ENCODE assay signal across 16 cellular contexts in the genomic region with DNA sequence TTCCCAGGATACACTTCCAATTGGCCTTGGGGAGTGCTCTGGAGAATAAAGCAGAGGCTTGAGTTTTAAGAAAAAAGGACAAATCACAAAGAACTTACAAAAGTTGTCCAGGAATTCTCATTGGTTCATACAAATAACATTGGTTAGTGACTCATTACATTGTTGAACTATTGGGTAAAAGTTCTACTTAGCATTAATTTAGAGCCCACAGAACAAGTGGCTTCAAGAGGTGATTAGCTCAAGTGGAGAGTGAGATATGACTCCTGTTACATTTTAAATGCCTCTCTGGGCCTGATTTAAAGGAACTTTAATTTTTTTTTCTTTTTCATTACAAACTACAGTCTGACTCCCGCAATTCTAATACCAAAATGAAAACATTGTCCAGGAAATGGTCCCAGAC.
"Had no signal": no experiment of that assay in that cellular context is flagged by ENCODE, and none has a peak within 500 bp of the region (broad histone marks: within the 10 kb centered on the region; RNA-seq: fewer than 3 reads in every experiment).

No MANE protein-coding gene starts in this region.

- H3K9me3 ChIP-seq: left ventricle myocardium inferior, thoracic aorta had no signal

- FAIRE-seq: frontal cortex had no signal

- H3K36me3 ChIP-seq: left ventricle myocardium inferior, thoracic aorta had no signal

- H3K4me3 ChIP-seq: coronary artery, left ventricle myocardium inferior, thoracic aorta had no signal

- ATAC-seq: natural killer cell treated with Interleukin-12 subunit alpha and Interleukin-12 subunit beta and Interleukin-15 and Interleukin-18, amount 100 ng/mL, for 72 hours had no signal

- DNase-seq: activated CD4-positive, alpha-beta memory T cell treated with anti-CD3 and anti-CD28 coated beads for 36 hours; activated CD4-positive, alpha-beta T cell treated with anti-CD3 and anti-CD28 coated beads for 48 hours; activated naive CD4-positive, alpha-beta T cell treated with anti-CD3 and anti-CD28 coated beads for 36 hours; activated naive CD8-positive, alpha-beta T cell treated with anti-CD3 and anti-CD28 coated beads, Interleukin-2, amount 10 ng/mL, durations not matched to agents 7 days and 5 days; activated T-cell treated with anti-CD3 and anti-CD28 coated beads, Interleukin-2, amount 50 U/mL, for 48 hours; amniotic stem cell; cerebellar nuclear complex; hippocampal formation; kidney glomerular epithelial cell; left ventricle myocardium inferior; stimulated activated CD4-positive, alpha-beta T cell treated with anti-CD3 and anti-CD28 coated beads, Interleukin-2, amount 100 ng/mL, for 48 hours; stimulated activated naive CD4-positive, alpha-beta T cell had no signal

- H3K27ac ChIP-seq: coronary artery, left ventricle myocardium inferior, thoracic aorta had no signal
